Comparison of ENCODE assay signal across 1 cellular context in the genomic region with DNA sequence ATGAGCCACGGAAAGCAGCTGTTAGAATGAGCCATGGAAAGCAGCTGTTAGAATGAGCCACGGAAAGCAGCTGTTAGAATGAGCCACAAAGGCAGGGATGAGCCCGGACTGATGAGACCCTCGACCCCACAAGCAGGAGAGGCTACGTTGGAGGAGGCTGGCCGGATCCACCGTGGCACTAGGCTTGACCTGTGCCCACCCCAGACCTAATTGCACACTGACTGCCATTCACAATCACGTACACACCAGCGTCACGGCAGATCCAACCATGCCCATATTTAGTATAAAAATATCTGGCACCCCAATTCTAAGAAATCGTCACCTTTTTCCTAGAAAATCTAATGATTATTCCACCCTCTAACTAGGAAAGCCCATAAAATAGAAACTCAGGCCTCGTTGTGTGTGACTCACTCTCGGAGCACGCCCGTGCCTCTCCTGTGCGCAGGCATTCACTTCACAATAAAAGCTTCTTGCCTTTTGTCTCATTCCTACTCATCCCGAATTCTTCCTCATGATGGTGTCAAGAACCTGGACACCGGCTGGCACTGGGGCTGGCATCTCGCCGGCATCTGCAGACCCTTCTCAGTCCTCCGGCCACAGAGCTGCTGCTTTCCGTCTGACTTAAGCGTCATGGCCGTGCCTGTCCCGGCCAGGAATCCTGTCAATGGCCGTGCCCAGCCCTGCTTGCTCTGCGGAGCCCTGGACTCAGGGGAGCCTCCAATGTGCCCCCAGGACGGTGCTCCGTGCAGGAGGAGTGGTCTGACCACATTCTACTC.
A peak's percentile ranks its signal among the peaks of the same experiment; 100 is the strongest.
TF ChIP-seq lines count a peak whose summit lies in the region.

No MANE protein-coding gene starts in this region.

TF ChIP-seq in SK-N-SH treated with all-trans-retinoic acid at 6 μM for 48 hours, 23 proteins besides CTCF, POLR2A, EP300 and RAD21:
- TF ChIP-seq CSDC2 (CRISPR knock-in tag; IDR thresholded peaks at IDR 0.05) (0 out of 2 replicates have a peak, but pooled peaks have one; percentile 64), BACH2 (CRISPR knock-in tag; IDR thresholded peaks at IDR 0.05; ENCODE audit: borderline replicate concordance) (no peak), RARB (CRISPR knock-in tag; IDR thresholded peaks at IDR 0.05) (no peak)
